Comparison of ENCODE assay signal across 8 cellular contexts in genomic region chr12:55974308-55974724, GRCh38. TPM values are rescaled to one million over a fixed set of nuclear protein-coding genes. Genes with fewer than 3 reads are reported as not detected.
DNase-seq lines count a peak whose midpoint lies in the region; ATAC-seq and TF ChIP-seq lines count a peak whose summit lies in the region.

No MANE protein-coding gene starts in this region.

- H3K27ac ChIP-seq in DOHH2 (ENCODE audit: low read depth, low read length) (peak overlapping the region; percentile 62), WERI-Rb-1 (peak overlapping the region; percentile 81), neural cell (ENCODE audit: low read length) (peak overlapping the region; percentile 92)

- H3K27me3 ChIP-seq in DOHH2 (ENCODE audit: control insufficient read depth, low read length) (no peaks in the 10 kb centered on the region), WERI-Rb-1 (ENCODE audit: insufficient read depth, low read depth, severe bottlenecking) (no peaks in the 10 kb centered on the region), neural cell (ENCODE audit: insufficient read depth, low read depth, low read length) (no peaks in the 10 kb centered on the region)

- TF ChIP-seq CTCF in DOHH2 (IDR thresholded peaks at IDR 0.05; ENCODE audit: low read depth, low read length, poor library complexity, severe bottlenecking) (no peak), WERI-Rb-1 (IDR thresholded peaks at IDR 0.05; ENCODE audit: low read depth, low read length) (no peak), neural cell (IDR thresholded peaks at IDR 0.05; ENCODE audit: poor library complexity, severe bottlenecking) (no peak)

- ATAC-seq in GM21515 (IDR thresholded peaks at IDR 0.05; ENCODE audit: unreplicated experiment) (peak; percentile 11), HG03378 (IDR thresholded peaks at IDR 0.05; ENCODE audit: unreplicated experiment) (no peak)

- peak overlapping the region; percentile 66 for H2AFZ ChIP-seq in neural cell (ENCODE audit: low read depth, low read length)

- H3K36me3 ChIP-seq in DOHH2 (ENCODE audit: control insufficient read depth, low read length) (peaks cover 43% of the 10 kb centered on the region), WERI-Rb-1 (peaks cover 30% of the 10 kb centered on the region), neural cell (ENCODE audit: insufficient read depth, low read length) (no peaks in the 10 kb centered on the region)

- peaks cover 22% of the 10 kb centered on the region for H3K4me1 ChIP-seq in DOHH2 (ENCODE audit: control insufficient read depth, low read length)

- DNase-seq in WERI-Rb-1 (peak; percentile 60), fibroblast of gingiva (ENCODE audit: low read depth) (peak; percentile 49), activated gamma-delta T cell (lab: John Stamatoyannopoulos, UW) (no peak)

- H3K79me2 ChIP-seq in DOHH2 (ENCODE audit: control insufficient read depth, low read length) (peaks cover 36% of the 10 kb centered on the region), neural cell (replicated peaks; ENCODE audit: insufficient read depth, low read length) (peaks cover 54% of the 10 kb centered on the region)

- TF ChIP-seq RAD21 in Ishikawa (IDR thresholded peaks at IDR 0.05; ENCODE audit: low read depth) (no peak), neural cell (conservative IDR thresholded peaks at IDR 0.05) (no peak)

- H3F3A ChIP-seq in DOHH2 (ENCODE audit: control insufficient read depth, insufficient read depth) (peaks cover 8% of the 10 kb centered on the region; the same call in 1 of the 2 replicates), neural cell (ENCODE audit: insufficient read depth, low read length, poor library complexity, severe bottlenecking) (no peaks in the 10 kb centered on the region)

- H4K20me1 ChIP-seq in DOHH2 (ENCODE audit: control insufficient read depth, insufficient read depth, low read depth, low read length) (no peaks in the 10 kb centered on the region; the same call in 1 of the 2 replicates), neural cell (ENCODE audit: insufficient read depth) (no peaks in the 10 kb centered on the region)

- H3K4me3 ChIP-seq in DOHH2 (ENCODE audit: low read length) (peak overlapping the region; percentile 89), WERI-Rb-1 (ENCODE audit: low read depth, low read length) (peak overlapping the region; percentile 81), neural cell (ENCODE audit: low read length) (peak overlapping the region; percentile 84)

- H3K4me2 ChIP-seq in DOHH2 (ENCODE audit: low read length) = peak overlapping the region; percentile 76
- peak overlapping the region; percentile 53 for H3K4me2 ChIP-seq in neural cell (ENCODE audit: low read length)

- H3K9me3 ChIP-seq in DOHH2 (ENCODE audit: control insufficient read depth, insufficient read depth, low read length) (no peaks in the 10 kb centered on the region), WERI-Rb-1 (ENCODE audit: severe bottlenecking) (no peaks in the 10 kb centered on the region), neural cell (ENCODE audit: low read length) (no peaks in the 10 kb centered on the region)

- no peaks in the 10 kb centered on the region for H3K9me2 ChIP-seq in DOHH2 (replicated peaks; ENCODE audit: control insufficient read depth, low read length)
- H3K9me2 ChIP-seq in neural cell (ENCODE audit: insufficient read depth, low read length) = no peaks in the 10 kb centered on the region

- TF ChIP-seq EP300 in Ishikawa (IDR thresholded peaks at IDR 0.05; ENCODE audit: borderline replicate concordance) (0 out of 2 replicates have a peak, but pooled peaks have one; percentile 13), neural cell (conservative IDR thresholded peaks at IDR 0.05; ENCODE audit: poor library complexity, severe bottlenecking) (no peak)

- H3K9ac ChIP-seq in neural cell (ENCODE audit: low read length) = peak overlapping the region; percentile 97

TF ChIP-seq in Ishikawa, 13 proteins besides CTCF, POLR2A, EP300 and RAD21 (continues in another document):
- TF ChIP-seq CEBPB (IDR thresholded peaks at IDR 0.05) = no peak
- no peak for TF ChIP-seq TEAD4 (IDR thresholded peaks at IDR 0.05)
- no peak for TF ChIP-seq TCF12 (IDR thresholded peaks at IDR 0.05; ENCODE audit: low read depth)
- TF ChIP-seq, protein P1, sequence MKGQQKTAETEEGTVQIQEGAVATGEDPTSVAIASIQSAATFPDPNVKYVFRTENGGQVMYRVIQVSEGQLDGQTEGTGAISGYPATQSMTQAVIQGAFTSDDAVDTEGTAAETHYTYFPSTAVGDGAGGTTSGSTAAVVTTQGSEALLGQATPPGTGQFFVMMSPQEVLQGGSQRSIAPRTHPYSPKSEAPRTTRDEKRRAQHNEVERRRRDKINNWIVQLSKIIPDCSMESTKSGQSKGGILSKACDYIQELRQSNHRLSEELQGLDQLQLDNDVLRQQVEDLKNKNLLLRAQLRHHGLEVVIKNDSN (IDR thresholded peaks at IDR 0.05) = no peak
- TF ChIP-seq TAF1 (IDR thresholded peaks at IDR 0.05; ENCODE audit: low read depth) = no peak
- TF ChIP-seq YY1 (IDR thresholded peaks at IDR 0.05; ENCODE audit: low read depth) = no peak; the same call in 1 of the 2 replicates
- TF ChIP-seq REST (IDR thresholded peaks at IDR 0.05; ENCODE audit: low read depth) = no peak
- TF ChIP-seq NFIC (IDR thresholded peaks at IDR 0.05) = no peak

TF ChIP-seq in neural cell, 6 proteins besides CTCF, POLR2A, EP300 and RAD21:
- peak; percentile 27 for TF ChIP-seq SMC3 (conservative IDR thresholded peaks at IDR 0.05; ENCODE audit: poor library complexity)
- TF ChIP-seq REST (IDR thresholded peaks at IDR 0.05; ENCODE audit: borderline replicate concordance) = no peak

RNA-seq across cellular contexts. Expression of gene RAB5B, which starts 0.4 kb away (rescaled TPM):
- 39.6 and 43.9 TPM in 2 replicates for polyA plus RNA-seq in neural cell
- polyA minus RNA-seq in neural cell = 53.1 and 62.6 TPM in 2 replicates

RNA-seq across cellular contexts. Expression of gene CDK2, which starts 7.7 kb away (rescaled TPM):
- 2.3 and 2.6 TPM in 2 replicates for polyA plus RNA-seq in neural cell
- polyA minus RNA-seq in neural cell = 1.7 TPM in 1 of 2 replicates, not detected in the other

RNA-seq across cellular contexts. Expression of gene PMEL, which starts 8.5 kb away (rescaled TPM):
- not detected in 2 replicates for polyA plus RNA-seq in neural cell
- not detected in 2 replicates for polyA minus RNA-seq in neural cell

RNA-seq across cellular contexts. Expression of gene SUOX, which starts 22.8 kb away (rescaled TPM):
- 13.1 and 20.4 TPM in 2 replicates for polyA plus RNA-seq in neural cell
- polyA minus RNA-seq in neural cell = 17.8 and 19.4 TPM in 2 replicates

RNA-seq across cellular contexts. Expression of gene DGKA, which starts 43.4 kb away (rescaled TPM):
- polyA plus RNA-seq in neural cell = 1.1 and 1.2 TPM in 2 replicates
- polyA minus RNA-seq in neural cell = 2.8 and 2.9 TPM in 2 replicates
